In genomic region chr11:65692367-65692766, GRCh38 we compare ENCODE assay signal across 2 cellular contexts.
A peak's percentile ranks its signal among the peaks of the same experiment; 100 is the strongest.
TF ChIP-seq lines count a peak whose summit lies in the region.

No MANE protein-coding gene starts in this region.

TF ChIP-seq in IMR-90, 13 proteins besides CTCF, POLR2A, EP300 and RAD21:
- no peak for TF ChIP-seq CEBPB (IDR thresholded peaks at IDR 0.05; ENCODE audit: low read depth, low read length)
- no peak for TF ChIP-seq USF2 (IDR thresholded peaks at IDR 0.05; ENCODE audit: low read depth, low read length)
- TF ChIP-seq ELK1 (IDR thresholded peaks at IDR 0.05; ENCODE audit: borderline replicate concordance, low read depth, low read length): no peak
- TF ChIP-seq SMC3 (IDR thresholded peaks at IDR 0.05; ENCODE audit: low read depth, low read length): no peak
- TF ChIP-seq MXI1 (IDR thresholded peaks at IDR 0.05; ENCODE audit: borderline replicate concordance, low read depth, low read length): no peak
- TF ChIP-seq RCOR1 (IDR thresholded peaks at IDR 0.05; ENCODE audit: insufficient replicate concordance, low read length): no peak
- TF ChIP-seq NFE2L2 (IDR thresholded peaks at IDR 0.05; ENCODE audit: low read depth, low read length): no peak
- TF ChIP-seq BHLHE40 (IDR thresholded peaks at IDR 0.05; ENCODE audit: low read depth, low read length): no peak
- no peak for TF ChIP-seq MAFK (IDR thresholded peaks at IDR 0.05; ENCODE audit: low read depth, low read length)
- no peak for TF ChIP-seq CHD1 (IDR thresholded peaks at IDR 0.05; ENCODE audit: low read depth, low read length)
- TF ChIP-seq MAZ (IDR thresholded peaks at IDR 0.05; ENCODE audit: borderline replicate concordance, low read depth, low read length): no peak
- TF ChIP-seq FOS (IDR thresholded peaks at IDR 0.05; ENCODE audit: low read depth, low read length): no peak
- no peak for TF ChIP-seq RFX5 (IDR thresholded peaks at IDR 0.05; ENCODE audit: low read depth, low read length)

TF ChIP-seq in K562, 482 proteins besides CTCF, POLR2A, EP300 and RAD21 (continues in another document):
- TF ChIP-seq MGA (IDR thresholded peaks at IDR 0.05) (no peak; the same call in 1 of the 2 replicates), JUN (IDR thresholded peaks at IDR 0.05; ENCODE audit: borderline replicate concordance, low read depth, low read length) (no peak), JUN (CRISPR knock-in tag; IDR thresholded peaks at IDR 0.05; ENCODE audit: borderline replicate concordance) (no peak), NR2C1 (IDR thresholded peaks at IDR 0.05) (no peak), NR2C1 (tag; IDR thresholded peaks at IDR 0.05) (peak; percentile 54; the same call in 1 of the 2 replicates), NEUROD1 (IDR thresholded peaks at IDR 0.05; ENCODE audit: borderline replicate concordance, low read depth, low read length, partially characterized antibody) (no peak), ZNF263 (CRISPR knock-in tag; IDR thresholded peaks at IDR 0.05; ENCODE audit: borderline replicate concordance) (no peak), NFXL1 (CRISPR knock-in tag; IDR thresholded peaks at IDR 0.05) (no peak), ARNT (IDR thresholded peaks at IDR 0.05) (no peak), RNF219 (CRISPR knock-in tag; IDR thresholded peaks at IDR 0.05) (no peak), MYBL2 (IDR thresholded peaks at IDR 0.05; ENCODE audit: low read depth) (no peak), MYBL2 (CRISPR knock-in tag; IDR thresholded peaks at IDR 0.05; ENCODE audit: borderline replicate concordance) (no peak), HINFP (tag; conservative IDR thresholded peaks at IDR 0.05; ENCODE audit: low read depth) (no peak), LARP7 (IDR thresholded peaks at IDR 0.05) (no peak), NR4A1 (CRISPR knock-in tag; IDR thresholded peaks at IDR 0.05) (no peak), NR4A1 (tag; IDR thresholded peaks at IDR 0.05) (0 out of 2 replicates have a peak, but pooled peaks have one; percentile 41), PRPF4 (IDR thresholded peaks at IDR 0.05; ENCODE audit: insufficient read depth, low read depth, low read length, poor library complexity, severe bottlenecking) (no peak), AFF1 (IDR thresholded peaks at IDR 0.05; ENCODE audit: low read depth in 1 of 2, partially characterized antibody in 2 of 2) (peak in 1 of 2 experiments; percentile 23), CEBPG (CRISPR knock-in tag; IDR thresholded peaks at IDR 0.05) (no peak), CEBPG (tag; conservative IDR thresholded peaks at IDR 0.05 in 1 of 2, IDR thresholded peaks at IDR 0.05 in 1 of 2) (no peak), MTA2 (IDR thresholded peaks at IDR 0.05; ENCODE audit: low read depth) (peak; percentile 28; the same call in 1 of the 2 replicates), SNIP1 (IDR thresholded peaks at IDR 0.05; ENCODE audit: low read depth) (no peak), ARHGAP35 (IDR thresholded peaks at IDR 0.05; ENCODE audit: partially characterized antibody) (no peak), IFI16 (CRISPR knock-in tag; IDR thresholded peaks at IDR 0.05) (no peak), ZNF431 (CRISPR knock-in tag; IDR thresholded peaks at IDR 0.05) (no peak), EZH2 (IDR thresholded peaks at IDR 0.05; ENCODE audit: borderline replicate concordance, low read depth, low read length) (no peak), XRCC5 (IDR thresholded peaks at IDR 0.05; ENCODE audit: low read depth, low read length) (no peak), HES1 (IDR thresholded peaks at IDR 0.05; ENCODE audit: low read depth) (no peak), NKRF (IDR thresholded peaks at IDR 0.05; ENCODE audit: borderline replicate concordance) (no peak)
